ENCODE assay signal across 10 cellular contexts in the genomic region with DNA sequence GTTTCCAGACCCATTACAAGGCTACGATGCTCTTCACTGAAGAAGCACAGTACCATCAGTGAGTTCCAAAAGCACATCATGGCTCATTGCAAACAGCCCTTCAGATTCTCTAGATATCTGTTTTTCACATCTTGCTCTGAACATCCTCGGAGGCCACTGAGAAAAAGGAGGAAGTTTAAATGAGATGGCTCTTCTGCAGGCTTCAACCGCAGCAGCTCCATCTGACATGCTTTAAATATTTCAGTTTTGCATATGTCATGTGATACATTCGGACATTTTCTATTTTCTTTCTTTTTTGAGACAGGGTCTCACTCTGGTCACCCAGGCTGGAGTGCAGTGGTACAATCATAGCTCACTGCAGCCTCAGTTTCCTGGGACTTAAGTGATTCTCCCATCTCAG.
DNase-seq lines count a peak whose midpoint lies in the region; ATAC-seq, FAIRE-seq and TF ChIP-seq lines count a peak whose summit lies in the region.
"Had no signal": no experiment of that assay in that cellular context is flagged by ENCODE, and none has a peak within 500 bp of the region (broad histone marks: within the 10 kb centered on the region; RNA-seq: fewer than 3 reads in every experiment).

No MANE protein-coding gene starts in this region.

- H3K27ac ChIP-seq in K562 (ENCODE audit: extremely low read depth, low read depth, low read length) (no peak overlapping the region), vagina (no peak overlapping the region)

- TF ChIP-seq EP300 in K562 (IDR thresholded peaks at IDR 0.05; ENCODE audit: low read length), result no peak

- no peak overlapping the region for H3K4me2 ChIP-seq in K562 (ENCODE audit: insufficient read depth, low read length)

- intact Hi-C loops in K562 (cut with micrococcal nuclease) (no loop called here), left cardiac atrium (cut with DNase I) (no loop called here), vagina (cut with DNase I) (no loop called here)

- peaks cover 0 to 2% of the 10 kb centered on the region in 2 experiments; a peak in 2 of 5 replicates for H3K4me1 ChIP-seq in K562 (replicated peaks in 1 of 2; ENCODE audit: control insufficient read depth in 2 of 2, insufficient read depth in 2 of 2, low read length in 2 of 2)
- no peaks in the 10 kb centered on the region for H3K4me1 ChIP-seq in vagina

- H3K9me1 ChIP-seq in K562 (ENCODE audit: control insufficient read depth, insufficient read depth, low read length), result no peaks in the 10 kb centered on the region

- peaks cover 13% of the 10 kb centered on the region for H3K4me1 Mint-ChIP-seq in stimulated activated naive CD8-positive, alpha-beta T cell treated with anti-CD3 and anti-CD28 coated beads, Interleukin-15, amount 100 ng/mL, for 72 hours

- TF ChIP-seq POLR2A in K562 (conservative IDR thresholded peaks at IDR 0.05) (no peak), vagina (IDR thresholded peaks at IDR 0.05) (no peak)

- no peak overlapping the region for H2AFZ ChIP-seq in K562 (ENCODE audit: low read depth, low read length)

- H3K36me3 ChIP-seq in K562 (ENCODE audit: control insufficient read depth, insufficient read depth, low read length), result no peaks in the 10 kb centered on the region
- H3K36me3 ChIP-seq in vagina, result no peaks in the 10 kb centered on the region

- no peak for FAIRE-seq in K562 (lab: Jason Lieb, UNC)
- FAIRE-seq: bronchial epithelial cell had no signal

- H4K20me1 ChIP-seq in K562 (replicated peaks; ENCODE audit: control insufficient read depth, insufficient read depth, low read length), result no peaks in the 10 kb centered on the region

- CTCF ChIA-PET in K562 (lab: Yijun Ruan, JAX; ENCODE audit: low intra/inter-chr PET ratio), result no interaction called here

- no peaks in the 10 kb centered on the region for H3K9me3 Mint-ChIP-seq in stimulated activated naive CD8-positive, alpha-beta T cell treated with anti-CD3 and anti-CD28 coated beads, Interleukin-15, amount 100 ng/mL, for 72 hours

- peaks cover 8% of the 10 kb centered on the region for H3K27me3 Mint-ChIP-seq in stimulated activated naive CD8-positive, alpha-beta T cell treated with anti-CD3 and anti-CD28 coated beads, Interleukin-15, amount 100 ng/mL, for 72 hours

- H3K27ac Mint-ChIP-seq in stimulated activated naive CD8-positive, alpha-beta T cell treated with anti-CD3 and anti-CD28 coated beads, Interleukin-15, amount 100 ng/mL, for 72 hours, result no peak overlapping the region

- no peak for TF ChIP-seq CTCF in K562 (IDR thresholded peaks at IDR 0.05 in 2 of 3, conservative IDR thresholded peaks at IDR 0.05 in 1 of 3; ENCODE audit: insufficient read depth in 2 of 3, low read depth in 1 of 3, low read length in 3 of 3)
- no peak for TF ChIP-seq CTCF in vagina (IDR thresholded peaks at IDR 0.05)

- H3K9ac ChIP-seq in K562 (ENCODE audit: insufficient read depth in 1 of 2, low read depth in 2 of 2, low read length in 2 of 2), result no peak overlapping the region

- no peaks in the 10 kb centered on the region for H3K79me2 ChIP-seq in K562 (ENCODE audit: control insufficient read depth, insufficient read depth, low read length)

- WGBS in K562 (ENCODE audit: insufficient coverage, low coverage, missing lambda C conversion rate), result 12% methylated on average over 4 of the region's 4 CpGs

- H3K9me3 ChIP-seq in K562 (replicated peaks; ENCODE audit: control insufficient read depth, insufficient read depth, low read depth, low read length) (no peaks in the 10 kb centered on the region), vagina (no peaks in the 10 kb centered on the region)

- H3K4me3 Mint-ChIP-seq in stimulated activated naive CD8-positive, alpha-beta T cell treated with anti-CD3 and anti-CD28 coated beads, Interleukin-15, amount 100 ng/mL, for 72 hours, result no peak overlapping the region

- BruUV-seq in K562 (replicated peaks; lab: Mats Ljungman, UMichigan), result no TSS peak

- ATAC-seq in GM19023 (IDR thresholded peaks at IDR 0.05; ENCODE audit: unreplicated experiment), result peak; percentile 55
- peak; percentile 60 for ATAC-seq in GM21723 (IDR thresholded peaks at IDR 0.05; ENCODE audit: unreplicated experiment)
- peak; percentile 59 for ATAC-seq in HG03521 (IDR thresholded peaks at IDR 0.05; ENCODE audit: unreplicated experiment)
- no peak for ATAC-seq in K562
- ATAC-seq in stimulated activated naive CD8-positive, alpha-beta T cell treated with anti-CD3 and anti-CD28 coated beads, Interleukin-15, amount 100 ng/mL, for 72 hours, result no peak
- ATAC-seq in left cardiac atrium, result no peak

- TF ChIP-seq RAD21 in K562 (CRISPR knock-in tag; conservative IDR thresholded peaks at IDR 0.05 in 1 of 2, IDR thresholded peaks at IDR 0.05 in 1 of 2), result no peak

- DNase-seq in K562 (ENCODE audit: extremely low read depth in 1 of 4, low spot score in 3 of 4) (no peak), amygdala (lab: John Stamatoyannopoulos, UW) (no peak), left cardiac atrium (no peak), vagina (ENCODE audit: extremely low spot score in 2 of 2) (no peak)
- no peak for DNase-seq in stimulated activated naive CD8-positive, alpha-beta T cell treated with anti-CD3 and anti-CD28 coated beads, Interleukin-15, amount 100 ng/mL, for 72 hours
- DNase-seq: midbrain had no signal

- H3K4me3 ChIP-seq in K562 (no peak overlapping the region), vagina (no peak overlapping the region)

- POLR2A ChIA-PET in K562 (lab: Yijun Ruan, JAX), result no interaction called here

- in situ Hi-C loops in K562 (cut with MboI), result no loop called here

- H3K27me3 ChIP-seq in K562 (ENCODE audit: control insufficient read depth in 2 of 2, insufficient read depth in 2 of 2, low read length in 2 of 2) (no peaks in the 10 kb centered on the region), vagina (no peaks in the 10 kb centered on the region)

TF ChIP-seq in K562, 482 proteins besides CTCF, POLR2A, EP300 and RAD21:
- TF ChIP-seq, protein P1, sequence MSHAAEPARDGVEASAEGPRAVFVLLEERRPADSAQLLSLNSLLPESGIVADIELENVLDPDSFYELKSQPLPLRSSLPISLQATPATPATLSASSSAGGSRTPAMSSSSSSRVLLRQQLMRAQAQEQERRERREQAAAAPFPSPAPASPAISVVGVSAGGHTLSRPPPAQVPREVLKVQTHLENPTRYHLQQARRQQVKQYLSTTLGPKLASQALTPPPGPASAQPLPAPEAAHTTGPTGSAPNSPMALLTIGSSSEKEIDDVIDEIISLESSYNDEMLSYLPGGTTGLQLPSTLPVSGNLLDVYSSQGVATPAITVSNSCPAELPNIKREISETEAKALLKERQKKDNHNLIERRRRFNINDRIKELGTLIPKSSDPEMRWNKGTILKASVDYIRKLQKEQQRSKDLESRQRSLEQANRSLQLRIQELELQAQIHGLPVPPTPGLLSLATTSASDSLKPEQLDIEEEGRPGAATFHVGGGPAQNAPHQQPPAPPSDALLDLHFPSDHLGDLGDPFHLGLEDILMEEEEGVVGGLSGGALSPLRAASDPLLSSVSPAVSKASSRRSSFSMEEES (CRISPR knock-in tag; IDR thresholded peaks at IDR 0.05), result peak; percentile 45; the same call in 1 of the 2 replicates
- TF ChIP-seq TFAM (CRISPR knock-in tag; conservative IDR thresholded peaks at IDR 0.05), result no peak
TF ChIP-seq in K562: peak in this region for 1.

Comparison
In these comparisons a context has a peak if more than half of its experiments do, and no peak if none do; other contexts are left out.
1. ATAC-seq: peak in GM19023 (single experiment), GM21723 (single experiment) and HG03521 (single experiment); none in K562 (single experiment), stimulated activated naive CD8-positive, alpha-beta T cell treated with anti-CD3 and anti-CD28 coated beads, Interleukin-15, amount 100 ng/mL, for 72 hours (single experiment) and left cardiac atrium (0 of 2).